ENCODE assay signal across 8 cellular contexts in genomic region chr10:124693801-124694416, GRCh38. TPM values are rescaled to one million over a fixed set of nuclear protein-coding genes. Genes with fewer than 3 reads are reported as not detected.
DNase-seq lines count a peak whose midpoint lies in the region; ATAC-seq lines count a peak whose summit lies in the region.

No MANE protein-coding gene starts in this region.

- H3K4me1 Mint-ChIP-seq in T-helper 2 cell treated with Interferon-gamma antibody and Interleukin-4, amounts not matched to agents 5 μg/mL and 100 μg/mL, for 36 hours (ENCODE audit: low read depth), result peaks cover 61% of the 10 kb centered on the region
- H3K4me1 Mint-ChIP-seq in stimulated activated naive B cell treated with anti-CD40 and anti-IgM and Interleukin-4, amounts not matched to agents 10 μg/mL and 1 μg/mL and 100 μg/mL, for 72 hours, result peaks cover 66 to 96% of the 10 kb centered on the region in 2 donors

- no peaks in the 10 kb centered on the region for H3K9me3 Mint-ChIP-seq in T-helper 2 cell treated with Interferon-gamma antibody and Interleukin-4, amounts not matched to agents 5 μg/mL and 100 μg/mL, for 36 hours
- H3K9me3 Mint-ChIP-seq in stimulated activated naive B cell treated with anti-CD40 and anti-IgM and Interleukin-4, amounts not matched to agents 10 μg/mL and 1 μg/mL and 100 μg/mL, for 72 hours, result no peaks in the 10 kb centered on the region

- H3K27ac Mint-ChIP-seq in T-helper 2 cell treated with Interferon-gamma antibody and Interleukin-4, amounts not matched to agents 5 μg/mL and 100 μg/mL, for 36 hours, result peak overlapping the region; percentile 44
- H3K27ac Mint-ChIP-seq in stimulated activated naive B cell treated with anti-CD40 and anti-IgM and Interleukin-4, amounts not matched to agents 10 μg/mL and 1 μg/mL and 100 μg/mL, for 72 hours, result peak overlapping the region; percentile 85

- DNase-seq in T-helper 2 cell treated with Interferon-gamma antibody and Interleukin-4, amounts not matched to agents 5 μg/mL and 100 μg/mL, for 36 hours (ENCODE audit: low spot score), result no peak
- DNase-seq in T-helper 2 cell (no peak), NCI-H345 treated with DMSO at 0.1 percent for 48 hours (lab: John Stamatoyannopoulos, UW; ENCODE audit: unreplicated experiment) (peak; percentile 8), Right ventricle myocardium superior (no peak), NCI-H1694 treated with DMSO at 0.1 percent for 48 hours (lab: John Stamatoyannopoulos, UW) (no peak), D341Med (ENCODE audit: low spot score) (no peak), activated gamma-delta T cell (lab: John Stamatoyannopoulos, UW) (no peak)
- DNase-seq in stimulated activated naive B cell treated with anti-CD40 and anti-IgM and Interleukin-4, amounts not matched to agents 10 μg/mL and 1 μg/mL and 100 μg/mL, for 72 hours, result peak; percentile 63

- intact Hi-C loops in Right ventricle myocardium superior (cut with DNase I), result no loop called here

- H3K36me3 Mint-ChIP-seq in T-helper 2 cell treated with Interferon-gamma antibody and Interleukin-4, amounts not matched to agents 5 μg/mL and 100 μg/mL, for 36 hours (ENCODE audit: low read depth), result peaks cover 64% of the 10 kb centered on the region
- peaks cover 22 to 27% of the 10 kb centered on the region in 2 donors for H3K36me3 Mint-ChIP-seq in stimulated activated naive B cell treated with anti-CD40 and anti-IgM and Interleukin-4, amounts not matched to agents 10 μg/mL and 1 μg/mL and 100 μg/mL, for 72 hours

- no peak overlapping the region for H3K4me3 Mint-ChIP-seq in T-helper 2 cell treated with Interferon-gamma antibody and Interleukin-4, amounts not matched to agents 5 μg/mL and 100 μg/mL, for 36 hours
- H3K4me3 Mint-ChIP-seq in stimulated activated naive B cell treated with anti-CD40 and anti-IgM and Interleukin-4, amounts not matched to agents 10 μg/mL and 1 μg/mL and 100 μg/mL, for 72 hours, result peak overlapping the region; percentile 51 to 57

- no peaks in the 10 kb centered on the region for H3K27me3 Mint-ChIP-seq in T-helper 2 cell treated with Interferon-gamma antibody and Interleukin-4, amounts not matched to agents 5 μg/mL and 100 μg/mL, for 36 hours (ENCODE audit: low read depth)
- H3K27me3 Mint-ChIP-seq in stimulated activated naive B cell treated with anti-CD40 and anti-IgM and Interleukin-4, amounts not matched to agents 10 μg/mL and 1 μg/mL and 100 μg/mL, for 72 hours, result no peaks in the 10 kb centered on the region

- peak; percentile 44 for ATAC-seq in Right ventricle myocardium superior (ENCODE audit: poor library complexity)
- peak; percentile 58 to 70 for ATAC-seq in stimulated activated naive B cell treated with anti-CD40 and anti-IgM and Interleukin-4, amounts not matched to agents 10 μg/mL and 1 μg/mL and 100 μg/mL, for 72 hours (replicated peaks)

RNA-seq across cellular contexts. Expression of gene FAM53B, which starts 50.3 kb away (rescaled TPM):
- 38.1 TPM for total RNA-seq in Right ventricle myocardium superior

Comparison
In these comparisons a context has a peak if more than half of its experiments do, and no peak if none do; other contexts are left out.
1. DNase-seq: peak in NCI-H345 treated with DMSO at 0.1 percent for 48 hours (single experiment) and stimulated activated naive B cell treated with anti-CD40 and anti-IgM and Interleukin-4, amounts not matched to agents 10 μg/mL and 1 μg/mL and 100 μg/mL, for 72 hours (single experiment); none in T-helper 2 cell treated with Interferon-gamma antibody and Interleukin-4, amounts not matched to agents 5 μg/mL and 100 μg/mL, for 36 hours (single experiment), T-helper 2 cell (0 of 5), Right ventricle myocardium superior (single experiment), NCI-H1694 treated with DMSO at 0.1 percent for 48 hours (single experiment), D341Med (single experiment) and activated gamma-delta T cell (single experiment).